1 cellular context compared by ENCODE assay signal in the genomic region with DNA sequence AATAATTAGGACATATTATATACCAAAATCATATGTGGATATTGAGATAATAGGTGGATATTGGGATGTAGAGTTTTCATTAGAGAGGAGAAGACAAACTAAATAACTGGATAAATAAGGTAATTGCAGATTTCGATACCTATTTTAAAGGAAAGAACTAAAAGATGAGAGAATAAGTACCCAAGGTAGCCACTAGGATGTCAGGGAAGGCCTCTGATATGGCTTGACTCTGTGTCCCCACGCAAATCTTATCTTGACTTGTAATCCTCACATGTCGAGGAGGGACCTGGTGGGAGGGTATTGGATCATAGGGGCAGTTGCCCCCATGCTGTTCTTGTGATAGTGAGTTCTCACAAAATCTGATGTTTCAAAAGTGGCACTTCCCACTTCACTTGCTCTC.
TF ChIP-seq lines count a peak whose summit lies in the region.

No MANE protein-coding gene starts in this region.

TF ChIP-seq in WTC11, 78 proteins besides CTCF, POLR2A, EP300 and RAD21 (continued from another document):
- TF ChIP-seq, protein P1, sequence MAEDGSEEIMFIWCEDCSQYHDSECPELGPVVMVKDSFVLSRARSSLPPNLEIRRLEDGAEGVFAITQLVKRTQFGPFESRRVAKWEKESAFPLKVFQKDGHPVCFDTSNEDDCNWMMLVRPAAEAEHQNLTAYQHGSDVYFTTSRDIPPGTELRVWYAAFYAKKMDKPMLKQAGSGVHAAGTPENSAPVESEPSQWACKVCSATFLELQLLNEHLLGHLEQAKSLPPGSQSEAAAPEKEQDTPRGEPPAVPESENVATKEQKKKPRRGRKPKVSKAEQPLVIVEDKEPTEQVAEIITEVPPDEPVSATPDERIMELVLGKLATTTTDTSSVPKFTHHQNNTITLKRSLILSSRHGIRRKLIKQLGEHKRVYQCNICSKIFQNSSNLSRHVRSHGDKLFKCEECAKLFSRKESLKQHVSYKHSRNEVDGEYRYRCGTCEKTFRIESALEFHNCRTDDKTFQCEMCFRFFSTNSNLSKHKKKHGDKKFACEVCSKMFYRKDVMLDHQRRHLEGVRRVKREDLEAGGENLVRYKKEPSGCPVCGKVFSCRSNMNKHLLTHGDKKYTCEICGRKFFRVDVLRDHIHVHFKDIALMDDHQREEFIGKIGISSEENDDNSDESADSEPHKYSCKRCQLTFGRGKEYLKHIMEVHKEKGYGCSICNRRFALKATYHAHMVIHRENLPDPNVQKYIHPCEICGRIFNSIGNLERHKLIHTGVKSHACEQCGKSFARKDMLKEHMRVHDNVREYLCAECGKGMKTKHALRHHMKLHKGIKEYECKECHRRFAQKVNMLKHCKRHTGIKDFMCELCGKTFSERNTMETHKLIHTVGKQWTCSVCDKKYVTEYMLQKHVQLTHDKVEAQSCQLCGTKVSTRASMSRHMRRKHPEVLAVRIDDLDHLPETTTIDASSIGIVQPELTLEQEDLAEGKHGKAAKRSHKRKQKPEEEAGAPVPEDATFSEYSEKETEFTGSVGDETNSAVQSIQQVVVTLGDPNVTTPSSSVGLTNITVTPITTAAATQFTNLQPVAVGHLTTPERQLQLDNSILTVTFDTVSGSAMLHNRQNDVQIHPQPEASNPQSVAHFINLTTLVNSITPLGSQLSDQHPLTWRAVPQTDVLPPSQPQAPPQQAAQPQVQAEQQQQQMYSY (CRISPR knock-in tag; IDR thresholded peaks at IDR 0.05) = no peak
- TF ChIP-seq E2F4 (CRISPR knock-in tag; IDR thresholded peaks at IDR 0.05; ENCODE audit: borderline replicate concordance, low read depth) = no peak
- TF ChIP-seq ZNF263 (CRISPR knock-in tag; IDR thresholded peaks at IDR 0.05; ENCODE audit: low read depth) = no peak
- no peak for TF ChIP-seq ELF4 (CRISPR knock-in tag; IDR thresholded peaks at IDR 0.05; ENCODE audit: low read depth)
- TF ChIP-seq NFATC4 (CRISPR knock-in tag; IDR thresholded peaks at IDR 0.05) = no peak
- TF ChIP-seq, protein P2, sequence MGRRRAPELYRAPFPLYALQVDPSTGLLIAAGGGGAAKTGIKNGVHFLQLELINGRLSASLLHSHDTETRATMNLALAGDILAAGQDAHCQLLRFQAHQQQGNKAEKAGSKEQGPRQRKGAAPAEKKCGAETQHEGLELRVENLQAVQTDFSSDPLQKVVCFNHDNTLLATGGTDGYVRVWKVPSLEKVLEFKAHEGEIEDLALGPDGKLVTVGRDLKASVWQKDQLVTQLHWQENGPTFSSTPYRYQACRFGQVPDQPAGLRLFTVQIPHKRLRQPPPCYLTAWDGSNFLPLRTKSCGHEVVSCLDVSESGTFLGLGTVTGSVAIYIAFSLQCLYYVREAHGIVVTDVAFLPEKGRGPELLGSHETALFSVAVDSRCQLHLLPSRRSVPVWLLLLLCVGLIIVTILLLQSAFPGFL (CRISPR knock-in tag; IDR thresholded peaks at IDR 0.05; ENCODE audit: borderline replicate concordance) = no peak
- TF ChIP-seq TEAD4 (CRISPR knock-in tag; IDR thresholded peaks at IDR 0.05) = no peak
- no peak for TF ChIP-seq SMAD4 (CRISPR knock-in tag; IDR thresholded peaks at IDR 0.05)
TF ChIP-seq in WTC11: peak in this region for 0.
